In the genomic region with DNA sequence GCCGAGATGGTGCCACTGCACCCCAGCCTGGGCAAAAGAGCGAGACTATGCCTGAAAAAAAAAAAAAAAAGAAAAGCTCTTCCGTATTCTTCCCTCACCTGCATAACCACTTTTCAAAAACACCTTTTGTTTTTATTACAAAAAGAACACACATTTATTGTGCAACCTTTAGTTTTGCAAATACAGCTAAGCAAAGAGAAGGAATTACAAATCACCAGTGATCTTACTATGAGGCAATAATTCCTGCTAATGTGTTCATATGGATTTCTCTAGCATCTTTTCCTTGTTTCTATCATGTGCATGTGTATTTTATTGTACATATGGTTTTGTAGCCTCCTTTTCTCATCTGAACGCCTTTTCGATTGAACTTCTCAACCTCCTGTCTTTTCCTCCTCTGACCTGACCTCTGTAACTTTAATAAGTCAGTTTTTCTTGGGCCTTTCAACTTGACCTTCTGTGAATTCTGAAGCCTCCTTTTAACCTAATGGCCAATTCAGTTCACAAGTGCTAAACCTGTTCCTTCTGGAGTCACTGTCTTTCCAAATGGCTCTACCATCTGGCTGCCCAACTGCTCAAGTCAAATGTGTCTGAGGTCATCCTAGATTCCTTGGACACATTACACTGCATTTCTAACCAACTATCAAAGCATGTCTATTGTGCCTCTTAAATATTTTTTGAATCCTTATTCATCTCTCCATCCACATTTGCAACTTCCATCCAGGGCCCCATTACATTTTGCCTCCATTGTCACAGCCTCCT, we compare ENCODE assay signal across 1 cellular context.
TF ChIP-seq lines count a peak whose summit lies in the region.

No MANE protein-coding gene starts in this region.

TF ChIP-seq in HepG2, 621 proteins besides CTCF, POLR2A, EP300 and RAD21 (continued from another document):
- TF ChIP-seq, protein P1, sequence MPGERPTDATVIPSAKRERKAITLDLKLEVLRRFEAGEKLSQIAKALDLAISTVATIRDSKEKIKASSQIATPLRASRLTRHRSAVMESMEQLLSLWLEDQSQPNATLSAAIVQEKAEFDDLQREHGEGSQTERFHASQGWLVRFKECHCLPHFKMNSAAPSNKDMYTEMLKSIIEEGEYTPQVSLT (CRISPR knock-in tag; IDR thresholded peaks at IDR 0.05; ENCODE audit: borderline replicate concordance, low read depth), result no peak
- TF ChIP-seq, protein P2, sequence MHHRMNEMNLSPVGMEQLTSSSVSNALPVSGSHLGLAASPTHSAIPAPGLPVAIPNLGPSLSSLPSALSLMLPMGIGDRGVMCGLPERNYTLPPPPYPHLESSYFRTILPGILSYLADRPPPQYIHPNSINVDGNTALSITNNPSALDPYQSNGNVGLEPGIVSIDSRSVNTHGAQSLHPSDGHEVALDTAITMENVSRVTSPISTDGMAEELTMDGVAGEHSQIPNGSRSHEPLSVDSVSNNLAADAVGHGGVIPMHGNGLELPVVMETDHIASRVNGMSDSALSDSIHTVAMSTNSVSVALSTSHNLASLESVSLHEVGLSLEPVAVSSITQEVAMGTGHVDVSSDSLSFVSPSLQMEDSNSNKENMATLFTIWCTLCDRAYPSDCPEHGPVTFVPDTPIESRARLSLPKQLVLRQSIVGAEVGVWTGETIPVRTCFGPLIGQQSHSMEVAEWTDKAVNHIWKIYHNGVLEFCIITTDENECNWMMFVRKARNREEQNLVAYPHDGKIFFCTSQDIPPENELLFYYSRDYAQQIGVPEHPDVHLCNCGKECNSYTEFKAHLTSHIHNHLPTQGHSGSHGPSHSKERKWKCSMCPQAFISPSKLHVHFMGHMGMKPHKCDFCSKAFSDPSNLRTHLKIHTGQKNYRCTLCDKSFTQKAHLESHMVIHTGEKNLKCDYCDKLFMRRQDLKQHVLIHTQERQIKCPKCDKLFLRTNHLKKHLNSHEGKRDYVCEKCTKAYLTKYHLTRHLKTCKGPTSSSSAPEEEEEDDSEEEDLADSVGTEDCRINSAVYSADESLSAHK (CRISPR knock-in tag; IDR thresholded peaks at IDR 0.05; ENCODE audit: borderline replicate concordance), result no peak
- TF ChIP-seq ZNF335 (CRISPR knock-in tag; IDR thresholded peaks at IDR 0.05) (no peak), RELA (CRISPR knock-in tag; IDR thresholded peaks at IDR 0.05) (no peak), SOX6 (IDR thresholded peaks at IDR 0.05) (no peak), SOX6 (CRISPR knock-in tag; IDR thresholded peaks at IDR 0.05) (peak; percentile 49; the same call in 1 of the 2 replicates), TAF1 (CRISPR knock-in tag; IDR thresholded peaks at IDR 0.05) (no peak), KLF16 (CRISPR knock-in tag; IDR thresholded peaks at IDR 0.05) (peak in 1 of 2 experiments; percentile 34; a peak in 1 of 4 replicates), ZNF841 (CRISPR knock-in tag; IDR thresholded peaks at IDR 0.05; ENCODE audit: borderline replicate concordance) (no peak), TBP (CRISPR knock-in tag; IDR thresholded peaks at IDR 0.05) (no peak), SOX13 (IDR thresholded peaks at IDR 0.05) (no peak), SOX13 (CRISPR knock-in tag; conservative IDR thresholded peaks at IDR 0.05 in 1 of 2, IDR thresholded peaks at IDR 0.05 in 1 of 2) (peak in 1 of 2 experiments; percentile 35; a peak in 1 of 4 replicates), TSC22D2 (CRISPR knock-in tag; IDR thresholded peaks at IDR 0.05; ENCODE audit: borderline replicate concordance) (no peak), FOXA3 (CRISPR knock-in tag; IDR thresholded peaks at IDR 0.05) (peak; percentile 53; the same call in 1 of the 2 replicates), RAD51 (IDR thresholded peaks at IDR 0.05; ENCODE audit: borderline replicate concordance) (no peak), SOX5 (CRISPR knock-in tag; IDR thresholded peaks at IDR 0.05; ENCODE audit: borderline replicate concordance) (peak; percentile 37; the same call in 1 of the 2 replicates)
- TF ChIP-seq, protein P3, sequence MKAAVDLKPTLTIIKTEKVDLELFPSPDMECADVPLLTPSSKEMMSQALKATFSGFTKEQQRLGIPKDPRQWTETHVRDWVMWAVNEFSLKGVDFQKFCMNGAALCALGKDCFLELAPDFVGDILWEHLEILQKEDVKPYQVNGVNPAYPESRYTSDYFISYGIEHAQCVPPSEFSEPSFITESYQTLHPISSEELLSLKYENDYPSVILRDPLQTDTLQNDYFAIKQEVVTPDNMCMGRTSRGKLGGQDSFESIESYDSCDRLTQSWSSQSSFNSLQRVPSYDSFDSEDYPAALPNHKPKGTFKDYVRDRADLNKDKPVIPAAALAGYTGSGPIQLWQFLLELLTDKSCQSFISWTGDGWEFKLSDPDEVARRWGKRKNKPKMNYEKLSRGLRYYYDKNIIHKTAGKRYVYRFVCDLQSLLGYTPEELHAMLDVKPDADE (CRISPR knock-in tag; IDR thresholded peaks at IDR 0.05), result no peak
- TF ChIP-seq, protein P4, sequence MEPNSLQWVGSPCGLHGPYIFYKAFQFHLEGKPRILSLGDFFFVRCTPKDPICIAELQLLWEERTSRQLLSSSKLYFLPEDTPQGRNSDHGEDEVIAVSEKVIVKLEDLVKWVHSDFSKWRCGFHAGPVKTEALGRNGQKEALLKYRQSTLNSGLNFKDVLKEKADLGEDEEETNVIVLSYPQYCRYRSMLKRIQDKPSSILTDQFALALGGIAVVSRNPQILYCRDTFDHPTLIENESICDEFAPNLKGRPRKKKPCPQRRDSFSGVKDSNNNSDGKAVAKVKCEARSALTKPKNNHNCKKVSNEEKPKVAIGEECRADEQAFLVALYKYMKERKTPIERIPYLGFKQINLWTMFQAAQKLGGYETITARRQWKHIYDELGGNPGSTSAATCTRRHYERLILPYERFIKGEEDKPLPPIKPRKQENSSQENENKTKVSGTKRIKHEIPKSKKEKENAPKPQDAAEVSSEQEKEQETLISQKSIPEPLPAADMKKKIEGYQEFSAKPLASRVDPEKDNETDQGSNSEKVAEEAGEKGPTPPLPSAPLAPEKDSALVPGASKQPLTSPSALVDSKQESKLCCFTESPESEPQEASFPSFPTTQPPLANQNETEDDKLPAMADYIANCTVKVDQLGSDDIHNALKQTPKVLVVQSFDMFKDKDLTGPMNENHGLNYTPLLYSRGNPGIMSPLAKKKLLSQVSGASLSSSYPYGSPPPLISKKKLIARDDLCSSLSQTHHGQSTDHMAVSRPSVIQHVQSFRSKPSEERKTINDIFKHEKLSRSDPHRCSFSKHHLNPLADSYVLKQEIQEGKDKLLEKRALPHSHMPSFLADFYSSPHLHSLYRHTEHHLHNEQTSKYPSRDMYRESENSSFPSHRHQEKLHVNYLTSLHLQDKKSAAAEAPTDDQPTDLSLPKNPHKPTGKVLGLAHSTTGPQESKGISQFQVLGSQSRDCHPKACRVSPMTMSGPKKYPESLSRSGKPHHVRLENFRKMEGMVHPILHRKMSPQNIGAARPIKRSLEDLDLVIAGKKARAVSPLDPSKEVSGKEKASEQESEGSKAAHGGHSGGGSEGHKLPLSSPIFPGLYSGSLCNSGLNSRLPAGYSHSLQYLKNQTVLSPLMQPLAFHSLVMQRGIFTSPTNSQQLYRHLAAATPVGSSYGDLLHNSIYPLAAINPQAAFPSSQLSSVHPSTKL (CRISPR knock-in tag; IDR thresholded peaks at IDR 0.05), result peak; percentile 48; the same call in 1 of the 2 replicates
- TF ChIP-seq, protein P5, sequence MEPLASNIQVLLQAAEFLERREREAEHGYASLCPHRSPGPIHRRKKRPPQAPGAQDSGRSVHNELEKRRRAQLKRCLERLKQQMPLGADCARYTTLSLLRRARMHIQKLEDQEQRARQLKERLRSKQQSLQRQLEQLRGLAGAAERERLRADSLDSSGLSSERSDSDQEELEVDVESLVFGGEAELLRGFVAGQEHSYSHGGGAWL (CRISPR knock-in tag; IDR thresholded peaks at IDR 0.05), result no peak
- TF ChIP-seq, protein P6, sequence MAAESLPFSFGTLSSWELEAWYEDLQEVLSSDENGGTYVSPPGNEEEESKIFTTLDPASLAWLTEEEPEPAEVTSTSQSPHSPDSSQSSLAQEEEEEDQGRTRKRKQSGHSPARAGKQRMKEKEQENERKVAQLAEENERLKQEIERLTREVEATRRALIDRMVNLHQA (CRISPR knock-in tag; IDR thresholded peaks at IDR 0.05), result no peak
- TF ChIP-seq, protein P7, sequence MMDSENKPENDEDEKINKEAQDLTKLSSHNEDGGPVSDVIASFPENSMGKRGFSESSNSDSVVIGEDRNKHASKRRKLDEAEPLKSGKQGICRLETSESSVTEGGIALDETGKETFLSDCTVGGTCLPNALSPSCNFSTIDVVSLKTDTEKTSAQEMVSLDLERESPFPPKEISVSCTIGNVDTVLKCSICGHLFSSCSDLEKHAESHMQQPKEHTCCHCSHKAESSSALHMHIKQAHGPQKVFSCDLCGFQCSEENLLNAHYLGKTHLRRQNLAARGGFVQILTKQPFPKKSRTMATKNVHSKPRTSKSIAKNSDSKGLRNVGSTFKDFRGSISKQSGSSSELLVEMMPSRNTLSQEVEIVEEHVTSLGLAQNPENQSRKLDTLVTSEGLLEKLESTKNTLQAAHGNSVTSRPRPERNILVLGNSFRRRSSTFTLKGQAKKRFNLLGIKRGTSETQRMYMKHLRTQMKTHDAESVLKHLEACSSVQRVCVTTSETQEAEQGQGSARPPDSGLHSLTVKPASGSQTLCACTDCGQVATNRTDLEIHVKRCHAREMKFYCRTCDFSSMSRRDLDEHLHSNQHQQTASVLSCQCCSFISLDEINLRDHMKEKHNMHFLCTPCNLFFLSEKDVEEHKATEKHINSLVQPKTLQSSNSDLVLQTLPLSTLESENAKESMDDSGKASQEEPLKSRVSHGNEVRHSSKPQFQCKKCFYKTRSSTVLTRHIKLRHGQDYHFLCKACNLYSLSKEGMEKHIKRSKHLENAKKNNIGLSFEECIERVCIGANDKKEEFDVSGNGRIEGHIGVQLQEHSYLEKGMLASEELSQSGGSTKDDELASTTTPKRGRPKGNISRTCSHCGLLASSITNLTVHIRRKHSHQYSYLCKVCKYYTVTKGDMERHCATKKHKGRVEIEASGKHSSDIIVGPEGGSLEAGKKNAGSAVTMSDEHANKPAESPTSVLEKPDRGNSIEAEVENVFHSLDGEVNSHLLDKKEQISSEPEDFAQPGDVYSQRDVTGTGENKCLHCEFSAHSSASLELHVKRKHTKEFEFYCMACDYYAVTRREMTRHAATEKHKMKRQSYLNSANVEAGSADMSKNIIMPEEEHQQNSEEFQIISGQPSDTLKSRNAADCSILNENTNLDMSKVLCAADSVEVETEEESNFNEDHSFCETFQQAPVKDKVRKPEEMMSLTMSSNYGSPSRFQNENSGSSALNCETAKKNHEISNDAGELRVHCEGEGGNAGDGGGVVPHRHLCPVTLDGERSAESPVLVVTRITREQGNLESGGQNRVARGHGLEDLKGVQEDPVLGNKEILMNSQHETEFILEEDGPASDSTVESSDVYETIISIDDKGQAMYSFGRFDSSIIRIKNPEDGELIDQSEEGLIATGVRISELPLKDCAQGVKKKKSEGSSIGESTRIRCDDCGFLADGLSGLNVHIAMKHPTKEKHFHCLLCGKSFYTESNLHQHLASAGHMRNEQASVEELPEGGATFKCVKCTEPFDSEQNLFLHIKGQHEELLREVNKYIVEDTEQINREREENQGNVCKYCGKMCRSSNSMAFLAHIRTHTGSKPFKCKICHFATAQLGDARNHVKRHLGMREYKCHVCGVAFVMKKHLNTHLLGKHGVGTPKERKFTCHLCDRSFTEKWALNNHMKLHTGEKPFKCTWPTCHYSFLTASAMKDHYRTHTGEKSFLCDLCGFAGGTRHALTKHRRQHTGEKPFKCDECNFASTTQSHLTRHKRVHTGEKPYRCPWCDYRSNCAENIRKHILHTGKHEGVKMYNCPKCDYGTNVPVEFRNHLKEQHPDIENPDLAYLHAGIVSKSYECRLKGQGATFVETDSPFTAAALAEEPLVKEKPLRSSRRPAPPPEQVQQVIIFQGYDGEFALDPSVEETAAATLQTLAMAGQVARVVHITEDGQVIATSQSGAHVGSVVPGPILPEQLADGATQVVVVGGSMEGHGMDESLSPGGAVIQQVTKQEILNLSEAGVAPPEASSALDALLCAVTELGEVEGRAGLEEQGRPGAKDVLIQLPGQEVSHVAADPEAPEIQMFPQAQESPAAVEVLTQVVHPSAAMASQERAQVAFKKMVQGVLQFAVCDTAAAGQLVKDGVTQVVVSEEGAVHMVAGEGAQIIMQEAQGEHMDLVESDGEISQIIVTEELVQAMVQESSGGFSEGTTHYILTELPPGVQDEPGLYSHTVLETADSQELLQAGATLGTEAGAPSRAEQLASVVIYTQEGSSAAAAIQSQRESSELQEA (CRISPR knock-in tag; IDR thresholded peaks at IDR 0.05; ENCODE audit: not compliant biosample characterization), result no peak
- TF ChIP-seq, protein P8, sequence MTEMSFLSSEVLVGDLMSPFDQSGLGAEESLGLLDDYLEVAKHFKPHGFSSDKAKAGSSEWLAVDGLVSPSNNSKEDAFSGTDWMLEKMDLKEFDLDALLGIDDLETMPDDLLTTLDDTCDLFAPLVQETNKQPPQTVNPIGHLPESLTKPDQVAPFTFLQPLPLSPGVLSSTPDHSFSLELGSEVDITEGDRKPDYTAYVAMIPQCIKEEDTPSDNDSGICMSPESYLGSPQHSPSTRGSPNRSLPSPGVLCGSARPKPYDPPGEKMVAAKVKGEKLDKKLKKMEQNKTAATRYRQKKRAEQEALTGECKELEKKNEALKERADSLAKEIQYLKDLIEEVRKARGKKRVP (CRISPR knock-in tag; IDR thresholded peaks at IDR 0.05), result peak in 1 of 2 experiments; percentile 95; a peak in 2 of 4 replicates
